In the genomic region with DNA sequence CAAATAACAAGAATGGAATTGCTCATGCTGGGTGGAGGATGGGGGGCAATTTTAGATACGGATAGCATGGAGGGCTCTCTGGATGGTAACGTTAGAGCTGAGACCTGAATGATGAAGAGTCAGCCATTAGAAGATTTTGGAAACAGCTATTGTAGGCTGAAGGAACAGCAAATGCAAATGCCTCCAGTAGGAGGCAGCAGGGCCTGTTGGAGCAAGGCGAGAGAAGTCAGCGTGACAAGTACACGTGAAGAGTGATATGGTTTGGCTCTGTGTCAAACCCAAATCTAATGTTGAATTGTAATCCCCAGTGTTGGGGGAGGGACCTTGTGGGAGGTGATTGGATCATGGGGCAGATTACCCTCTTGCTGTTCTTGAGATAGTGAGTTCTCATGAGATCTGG, we compare ENCODE assay signal across 9 cellular contexts. TPM values are rescaled to one million over a fixed set of nuclear protein-coding genes. Genes with fewer than 3 reads are reported as not detected.
A peak's percentile ranks its signal among the peaks of the same experiment; 100 is the strongest.
DNase-seq lines count a peak whose midpoint lies in the region; ATAC-seq and TF ChIP-seq lines count a peak whose summit lies in the region.
"Had no signal": no experiment of that assay in that cellular context is flagged by ENCODE, and none has a peak within 500 bp of the region (broad histone marks: within the 10 kb centered on the region; RNA-seq: fewer than 3 reads in every experiment).

No MANE protein-coding gene starts in this region.

- no peaks in the 10 kb centered on the region for H3K27me3 ChIP-seq in left lung

- TF ChIP-seq RAD21 in Ishikawa (IDR thresholded peaks at IDR 0.05; ENCODE audit: low read depth) = peak; percentile 58

- TF ChIP-seq EP300 in Ishikawa (IDR thresholded peaks at IDR 0.05; ENCODE audit: borderline replicate concordance) = no peak

- H3K27ac ChIP-seq in left lung = no peak overlapping the region

- intact Hi-C loops in left lung (cut with DNase I) = no loop called here

- H3K9me3 ChIP-seq in left lung = peaks cover 0 to 13% of the 10 kb centered on the region in 2 donors

- no peaks in the 10 kb centered on the region for H3K36me3 ChIP-seq in left lung

- H3K4me3 ChIP-seq in cardiac fibroblast (replicated peaks in 1 of 2; ENCODE audit: low read depth in 2 of 2, low read length in 2 of 2) (no peak overlapping the region), left lung (no peak overlapping the region)

- TF ChIP-seq CTCF in cardiac fibroblast (IDR thresholded peaks at IDR 0.05; ENCODE audit: low read depth, low read length) (peak; percentile 60), left lung (IDR thresholded peaks at IDR 0.05) (peak; percentile 19 to 24)

- DNase-seq in Daoy (ENCODE audit: low read depth) (peak; percentile 35), cardiac fibroblast (ENCODE audit: low read depth in 2 of 2) (peak; percentile 36 to 53), left lung (no peak), SW 1271 (lab: John Stamatoyannopoulos, UW) (no peak), 8988T (no peak)
- DNase-seq: activated naive CD4-positive, alpha-beta T cell treated with anti-CD3 and anti-CD28 coated beads for 36 hours had no signal

- ATAC-seq in left lung (peak; percentile 77), HG02623 (IDR thresholded peaks at IDR 0.05; ENCODE audit: unreplicated experiment) (no peak), GM18909 (IDR thresholded peaks at IDR 0.05; ENCODE audit: poor library complexity, unreplicated experiment) (no peak)

- H3K4me1 ChIP-seq in left lung = no peaks in the 10 kb centered on the region

TF ChIP-seq in Ishikawa, 13 proteins besides CTCF, POLR2A, EP300 and RAD21:
- TF ChIP-seq TCF12 (IDR thresholded peaks at IDR 0.05; ENCODE audit: low read depth) (no peak), YY1 (IDR thresholded peaks at IDR 0.05; ENCODE audit: low read depth) (no peak), FOXM1 (IDR thresholded peaks at IDR 0.05; ENCODE audit: borderline replicate concordance, low read depth) (no peak), ZBTB7A (IDR thresholded peaks at IDR 0.05; ENCODE audit: low read depth) (no peak)

RNA-seq across cellular contexts. Expression of a gene that starts 59.3 kb away (rescaled TPM):
- total RNA-seq in Daoy (2014; rRNA removed; shearing (Covaris generic)) = 0.18 and 0.63 TPM in 2 replicates
- total RNA-seq in left lung = 100 to 1,000 TPM in 1 of 2 donors, 10 to 100 TPM in 1; 80.0 to 236 TPM
- total RNA-seq: activated naive CD4-positive, alpha-beta T cell treated with anti-CD3 and anti-CD28 coated beads for 36 hours had no signal

Comparison
In these comparisons a context has a peak if more than half of its experiments do, and no peak if none do; other contexts are left out.
1. DNase-seq: peak in Daoy (single experiment) and cardiac fibroblast (2 of 2); none in left lung (0 of 2), SW 1271 (0 of 2) and 8988T (single experiment).
2. RNA of a gene that starts 59.3 kb away (total RNA-seq): 80.0 to 236 TPM in left lung; 0.18 to 0.63 TPM in Daoy; every median in the first group is over 10 times any median in the second.